12 cellular contexts compared by ENCODE assay signal in the genomic region with DNA sequence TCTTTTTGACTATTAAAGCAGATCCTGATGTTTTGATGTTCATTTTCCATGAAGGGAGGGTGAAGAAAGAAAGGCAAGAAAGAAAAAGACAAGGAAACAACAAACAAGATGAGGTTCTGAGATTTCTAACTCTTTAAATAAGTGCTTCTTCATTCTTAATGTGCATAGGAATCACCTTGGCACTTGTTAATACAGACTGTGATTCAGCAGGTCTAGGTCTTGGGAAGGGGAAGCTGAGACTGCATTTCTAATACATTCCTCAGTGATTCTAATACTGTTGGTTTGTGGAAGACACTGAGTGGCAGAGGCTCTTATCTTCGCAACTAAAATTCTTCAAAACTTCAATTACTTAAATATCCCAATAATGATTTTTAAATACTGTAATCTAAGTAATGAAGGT.
DNase-seq lines count a peak whose midpoint lies in the region; ATAC-seq and TF ChIP-seq lines count a peak whose summit lies in the region.
"Had no signal": no experiment of that assay in that cellular context is flagged by ENCODE, and none has a peak within 500 bp of the region (broad histone marks: within the 10 kb centered on the region; RNA-seq: fewer than 3 reads in every experiment).

No MANE protein-coding gene starts in this region.

- H3K36me3 ChIP-seq in mesodermal cell (ENCODE audit: control insufficient read depth, insufficient read depth, low read length) = peaks cover 6% of the 10 kb centered on the region

- H3K9me3 Mint-ChIP-seq in type B pancreatic cell = peaks cover 4% of the 10 kb centered on the region

- ATAC-seq in HG03460 (IDR thresholded peaks at IDR 0.05; ENCODE audit: unreplicated experiment) = no peak

- peak overlapping the region; percentile 91 for H3K27ac ChIP-seq in mesodermal cell (ENCODE audit: low read depth, low read length, severe bottlenecking)
- H3K27ac ChIP-seq: spleen had no signal

- no peaks in the 10 kb centered on the region for H3K9me3 ChIP-seq in mesodermal cell (ENCODE audit: control insufficient read depth, low read length)
- H3K9me3 ChIP-seq: spleen had no signal

- peaks cover 4% of the 10 kb centered on the region for H3K4me1 Mint-ChIP-seq in type B pancreatic cell (ENCODE audit: unreplicated experiment)

- DNase-seq in M059J (ENCODE audit: low read depth) (peak; percentile 37), cardiac fibroblast (ENCODE audit: low read depth in 2 of 2) (peak; percentile 18 to 74), type B pancreatic cell (ENCODE audit: extremely low spot score, unreplicated experiment) (no peak), posterior vena cava (ENCODE audit: low spot score) (no peak), NCI-H345 (lab: John Stamatoyannopoulos, UW) (no peak)
- DNase-seq: activated gamma-delta T cell treated with Interleukin-2 at 50 U/mL for 16 hours, DMS 273 treated with DMSO at 0.1 percent for 48 hours, NCI-H526, SIG-M5, spleen had no signal

- intact Hi-C loops in posterior vena cava (cut with DNase I) = no loop called here

- TF ChIP-seq CTCF in cardiac fibroblast (IDR thresholded peaks at IDR 0.05; ENCODE audit: low read depth, low read length) (no peak), type B pancreatic cell (conservative IDR thresholded peaks at IDR 0.05) (no peak)

- peak overlapping the region; percentile 67 for H3K4me3 Mint-ChIP-seq in type B pancreatic cell

- H3K36me3 Mint-ChIP-seq in type B pancreatic cell = peaks cover 37% of the 10 kb centered on the region

- H3K27ac Mint-ChIP-seq in type B pancreatic cell = peak overlapping the region; percentile 95

- peaks cover 11% of the 10 kb centered on the region for H3K4me1 ChIP-seq in mesodermal cell (ENCODE audit: control insufficient read depth, insufficient read depth, low read length, poor library complexity, severe bottlenecking)
- H3K4me1 ChIP-seq: spleen had no signal

- no CpG with 5 or more reads among the region's 1 CpG for WGBS in mesodermal cell (ENCODE audit: insufficient coverage in 2 of 2), 2 experiments

- H3K4me3 ChIP-seq in cardiac fibroblast (replicated peaks in 1 of 2; ENCODE audit: low read depth in 2 of 2, low read length in 2 of 2) (no peak overlapping the region), mesodermal cell (ENCODE audit: extremely low read depth, insufficient read depth, low read length, poor library complexity, severe bottlenecking) (no peak overlapping the region)
- H3K4me3 ChIP-seq: spleen had no signal

- no peaks in the 10 kb centered on the region for H3K27me3 Mint-ChIP-seq in type B pancreatic cell

Comparison
In these comparisons a context has a peak if more than half of its experiments do, and no peak if none do; other contexts are left out.
1. DNase-seq: peak in M059J (single experiment) and cardiac fibroblast (2 of 2); none in type B pancreatic cell (single experiment), posterior vena cava (single experiment) and NCI-H345 (single experiment).